In the genomic region with DNA sequence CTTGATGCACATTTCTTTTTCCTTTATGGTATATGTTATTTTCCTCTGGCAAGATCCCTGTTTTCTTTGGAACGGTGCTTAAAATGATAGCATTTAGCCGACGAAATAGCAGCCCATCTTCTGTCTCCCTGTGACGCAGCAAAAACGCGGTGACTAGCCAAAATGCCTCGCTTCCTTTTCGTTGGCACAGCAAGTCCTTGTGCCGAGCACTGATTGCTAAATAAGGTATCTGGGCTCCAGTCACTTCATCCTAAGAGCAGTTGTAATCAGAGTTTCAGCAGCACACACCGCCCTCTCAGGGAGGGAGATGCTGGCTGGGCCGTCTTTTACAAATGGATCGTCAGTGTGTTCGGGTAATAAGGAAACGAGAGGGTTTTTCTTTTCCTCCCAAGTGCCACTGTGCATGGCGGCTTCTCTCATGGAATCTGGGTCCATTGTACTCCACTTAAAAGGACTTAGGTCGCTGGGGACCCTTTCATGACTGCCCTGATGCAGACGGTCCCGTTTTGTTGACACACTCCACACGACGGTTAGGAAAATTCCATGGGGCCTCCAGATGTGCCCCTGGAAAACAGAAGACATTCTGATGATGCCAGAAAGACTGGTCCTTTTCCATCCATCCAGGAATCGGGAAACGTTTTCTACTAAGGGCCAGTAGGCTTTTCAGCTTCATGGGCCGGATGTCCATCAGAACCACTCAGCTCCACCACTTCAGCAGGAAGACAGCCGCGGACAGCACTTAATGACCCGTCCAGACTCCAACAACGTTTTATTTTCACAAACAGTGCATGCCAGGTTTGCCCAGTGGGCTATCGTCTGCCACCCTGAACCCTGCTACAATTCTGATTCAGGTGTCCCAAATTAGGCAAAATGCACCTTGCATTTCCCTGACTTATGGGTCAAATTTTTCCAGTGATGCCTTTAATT, we compare ENCODE assay signal across 1 cellular context.
A peak's percentile ranks its signal among the peaks of the same experiment; 100 is the strongest.
TF ChIP-seq lines count a peak whose summit lies in the region.

No MANE protein-coding gene starts in this region.

TF ChIP-seq in K562, 482 proteins besides CTCF, POLR2A, EP300 and RAD21 (continued from another document):
- TF ChIP-seq, protein P1, sequence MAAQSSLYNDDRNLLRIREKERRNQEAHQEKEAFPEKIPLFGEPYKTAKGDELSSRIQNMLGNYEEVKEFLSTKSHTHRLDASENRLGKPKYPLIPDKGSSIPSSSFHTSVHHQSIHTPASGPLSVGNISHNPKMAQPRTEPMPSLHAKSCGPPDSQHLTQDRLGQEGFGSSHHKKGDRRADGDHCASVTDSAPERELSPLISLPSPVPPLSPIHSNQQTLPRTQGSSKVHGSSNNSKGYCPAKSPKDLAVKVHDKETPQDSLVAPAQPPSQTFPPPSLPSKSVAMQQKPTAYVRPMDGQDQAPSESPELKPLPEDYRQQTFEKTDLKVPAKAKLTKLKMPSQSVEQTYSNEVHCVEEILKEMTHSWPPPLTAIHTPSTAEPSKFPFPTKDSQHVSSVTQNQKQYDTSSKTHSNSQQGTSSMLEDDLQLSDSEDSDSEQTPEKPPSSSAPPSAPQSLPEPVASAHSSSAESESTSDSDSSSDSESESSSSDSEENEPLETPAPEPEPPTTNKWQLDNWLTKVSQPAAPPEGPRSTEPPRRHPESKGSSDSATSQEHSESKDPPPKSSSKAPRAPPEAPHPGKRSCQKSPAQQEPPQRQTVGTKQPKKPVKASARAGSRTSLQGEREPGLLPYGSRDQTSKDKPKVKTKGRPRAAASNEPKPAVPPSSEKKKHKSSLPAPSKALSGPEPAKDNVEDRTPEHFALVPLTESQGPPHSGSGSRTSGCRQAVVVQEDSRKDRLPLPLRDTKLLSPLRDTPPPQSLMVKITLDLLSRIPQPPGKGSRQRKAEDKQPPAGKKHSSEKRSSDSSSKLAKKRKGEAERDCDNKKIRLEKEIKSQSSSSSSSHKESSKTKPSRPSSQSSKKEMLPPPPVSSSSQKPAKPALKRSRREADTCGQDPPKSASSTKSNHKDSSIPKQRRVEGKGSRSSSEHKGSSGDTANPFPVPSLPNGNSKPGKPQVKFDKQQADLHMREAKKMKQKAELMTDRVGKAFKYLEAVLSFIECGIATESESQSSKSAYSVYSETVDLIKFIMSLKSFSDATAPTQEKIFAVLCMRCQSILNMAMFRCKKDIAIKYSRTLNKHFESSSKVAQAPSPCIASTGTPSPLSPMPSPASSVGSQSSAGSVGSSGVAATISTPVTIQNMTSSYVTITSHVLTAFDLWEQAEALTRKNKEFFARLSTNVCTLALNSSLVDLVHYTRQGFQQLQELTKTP (IDR thresholded peaks at IDR 0.05; ENCODE audit: low read depth in 1 of 2, partially characterized antibody in 2 of 2), result no peak
- TF ChIP-seq ZNF133 (CRISPR knock-in tag; IDR thresholded peaks at IDR 0.05) (no peak), DACH1 (IDR thresholded peaks at IDR 0.05; ENCODE audit: partially characterized antibody) (no peak), C11orf30 (IDR thresholded peaks at IDR 0.05; ENCODE audit: low read depth) (peak; percentile 30; the same call in 1 of the 2 replicates), NFATC3 (IDR thresholded peaks at IDR 0.05) (no peak), ZNF316 (IDR thresholded peaks at IDR 0.05) (peak; percentile 72), NFE2 (IDR thresholded peaks at IDR 0.05; ENCODE audit: low read depth) (peak; percentile 42; the same call in 1 of the 2 replicates)
- TF ChIP-seq, protein P2, sequence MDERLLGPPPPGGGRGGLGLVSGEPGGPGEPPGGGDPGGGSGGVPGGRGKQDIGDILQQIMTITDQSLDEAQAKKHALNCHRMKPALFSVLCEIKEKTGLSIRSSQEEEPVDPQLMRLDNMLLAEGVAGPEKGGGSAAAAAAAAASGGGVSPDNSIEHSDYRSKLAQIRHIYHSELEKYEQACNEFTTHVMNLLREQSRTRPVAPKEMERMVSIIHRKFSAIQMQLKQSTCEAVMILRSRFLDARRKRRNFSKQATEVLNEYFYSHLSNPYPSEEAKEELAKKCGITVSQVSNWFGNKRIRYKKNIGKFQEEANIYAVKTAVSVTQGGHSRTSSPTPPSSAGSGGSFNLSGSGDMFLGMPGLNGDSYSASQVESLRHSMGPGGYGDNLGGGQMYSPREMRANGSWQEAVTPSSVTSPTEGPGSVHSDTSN (CRISPR knock-in tag; IDR thresholded peaks at IDR 0.05; ENCODE audit: low read depth), result no peak
- TF ChIP-seq, protein P2 (tag; conservative IDR thresholded peaks at IDR 0.05; ENCODE audit: low read depth), result no peak
